8 cellular contexts compared by ENCODE assay signal in the genomic region with DNA sequence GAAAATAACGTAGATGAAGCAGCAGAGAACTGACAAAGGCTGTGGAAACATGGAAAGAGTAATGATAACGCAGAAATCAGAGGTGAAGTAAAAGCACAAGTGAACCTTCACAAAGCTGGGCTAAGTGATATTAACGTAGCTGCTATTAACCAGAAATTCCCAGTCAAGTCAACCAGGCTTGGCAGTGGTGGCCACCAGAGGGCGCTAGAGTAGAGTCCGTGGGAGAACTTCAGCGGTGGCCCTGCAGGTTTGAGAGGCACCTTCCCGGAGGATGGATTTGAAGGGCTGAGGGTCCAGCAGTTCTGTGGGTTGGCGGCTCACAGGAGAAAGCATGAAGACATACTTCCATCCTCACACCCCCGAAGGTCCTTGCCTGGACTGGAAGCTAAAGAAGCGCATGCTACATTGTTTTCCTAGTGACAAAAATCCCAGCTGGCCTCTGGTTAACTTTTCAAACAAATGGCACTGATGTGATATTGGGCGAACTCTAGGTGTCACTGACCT.
DNase-seq lines count a peak whose midpoint lies in the region; ATAC-seq and TF ChIP-seq lines count a peak whose summit lies in the region.

No MANE protein-coding gene starts in this region.

- no peak overlapping the region for H3K4me3 Mint-ChIP-seq in activated T-helper 2 cell treated with anti-CD3 and anti-CD28 coated beads, Interferon-gamma antibody, Interleukin-2, Interleukin-4, amounts not matched to agents 10 μg/mL and 5 μg/mL and 100 μg/mL, durations not matched to agents 14 hours and 24 hours and 36 hours (ENCODE audit: low read depth)
- H3K4me3 Mint-ChIP-seq in nephron: peak overlapping the region in 1 of 3 experiments; percentile 24
- no peak overlapping the region for H3K4me3 Mint-ChIP-seq in stimulated activated memory B cell treated with anti-CD40 and anti-IgM and Interleukin-4, amounts not matched to agents 10 μg/mL and 1 μg/mL and 100 μg/mL, for 72 hours

- peak; percentile 84 for TF ChIP-seq CTCF in GM12801 (IDR thresholded peaks at IDR 0.05; ENCODE audit: extremely low read depth, insufficient read length)
- TF ChIP-seq CTCF in Loucy (conservative IDR thresholded peaks at IDR 0.05; ENCODE audit: low read length): peak; percentile 98
- peak; percentile 89 to 97 (median 90) for TF ChIP-seq CTCF in nephron (IDR thresholded peaks at IDR 0.05; ENCODE audit: unreplicated experiment in 3 of 3)

- peak overlapping the region; percentile 50 for H3K9ac ChIP-seq in Loucy (ENCODE audit: low read depth, low read length, poor library complexity, severe bottlenecking)

- H3F3A ChIP-seq in Loucy (ENCODE audit: low read depth): no peaks in the 10 kb centered on the region

- intact Hi-C loops in activated T-helper 2 cell treated with anti-CD3 and anti-CD28 coated beads, Interferon-gamma antibody, Interleukin-2, Interleukin-4, amounts not matched to agents 10 μg/mL and 5 μg/mL and 100 μg/mL, durations not matched to agents 14 hours and 24 hours and 36 hours (cut with micrococcal nuclease): loop anchor here (1.0 to 10.0 kb wide), 5 partner anchors 58 to 642 kb away; a partner anchor contains a TSS

- peak overlapping the region; percentile 46 for H3K4me2 ChIP-seq in Loucy (ENCODE audit: low read depth, low read length, poor library complexity, severe bottlenecking)

- H3K4me1 ChIP-seq in Loucy (ENCODE audit: insufficient read depth, low read length, poor library complexity, severe bottlenecking): peaks cover 35% of the 10 kb centered on the region

- H3K9me2 ChIP-seq in Loucy (replicated peaks; ENCODE audit: low read depth, low read length): no peaks in the 10 kb centered on the region

- peak overlapping the region; percentile 77 for H2AFZ ChIP-seq in Loucy (ENCODE audit: low read length)

- H3K9me3 Mint-ChIP-seq in activated T-helper 2 cell treated with anti-CD3 and anti-CD28 coated beads, Interferon-gamma antibody, Interleukin-2, Interleukin-4, amounts not matched to agents 10 μg/mL and 5 μg/mL and 100 μg/mL, durations not matched to agents 14 hours and 24 hours and 36 hours: no peaks in the 10 kb centered on the region
- no peaks in the 10 kb centered on the region for H3K9me3 Mint-ChIP-seq in nephron
- no peaks in the 10 kb centered on the region for H3K9me3 Mint-ChIP-seq in stimulated activated memory B cell treated with anti-CD40 and anti-IgM and Interleukin-4, amounts not matched to agents 10 μg/mL and 1 μg/mL and 100 μg/mL, for 72 hours

- no peaks in the 10 kb centered on the region for H3K27me3 ChIP-seq in Loucy (ENCODE audit: insufficient read depth, low read length, poor library complexity, severe bottlenecking)

- H3K4me3 ChIP-seq in Loucy (ENCODE audit: low read length, poor library complexity, severe bottlenecking): no peak overlapping the region

- peaks cover 12% of the 10 kb centered on the region for H3K4me1 Mint-ChIP-seq in activated T-helper 2 cell treated with anti-CD3 and anti-CD28 coated beads, Interferon-gamma antibody, Interleukin-2, Interleukin-4, amounts not matched to agents 10 μg/mL and 5 μg/mL and 100 μg/mL, durations not matched to agents 14 hours and 24 hours and 36 hours (ENCODE audit: low read depth)
- H3K4me1 Mint-ChIP-seq in nephron: peaks cover 37% of the 10 kb centered on the region
- H3K4me1 Mint-ChIP-seq in stimulated activated memory B cell treated with anti-CD40 and anti-IgM and Interleukin-4, amounts not matched to agents 10 μg/mL and 1 μg/mL and 100 μg/mL, for 72 hours: no peaks in the 10 kb centered on the region

- no peaks in the 10 kb centered on the region for H3K36me3 Mint-ChIP-seq in activated T-helper 2 cell treated with anti-CD3 and anti-CD28 coated beads, Interferon-gamma antibody, Interleukin-2, Interleukin-4, amounts not matched to agents 10 μg/mL and 5 μg/mL and 100 μg/mL, durations not matched to agents 14 hours and 24 hours and 36 hours (ENCODE audit: low read depth)
- H3K36me3 Mint-ChIP-seq in nephron (ENCODE audit: low read depth): no peaks in the 10 kb centered on the region
- H3K36me3 Mint-ChIP-seq in stimulated activated memory B cell treated with anti-CD40 and anti-IgM and Interleukin-4, amounts not matched to agents 10 μg/mL and 1 μg/mL and 100 μg/mL, for 72 hours: no peaks in the 10 kb centered on the region

- peaks cover 6% of the 10 kb centered on the region for H3K27me3 Mint-ChIP-seq in activated T-helper 2 cell treated with anti-CD3 and anti-CD28 coated beads, Interferon-gamma antibody, Interleukin-2, Interleukin-4, amounts not matched to agents 10 μg/mL and 5 μg/mL and 100 μg/mL, durations not matched to agents 14 hours and 24 hours and 36 hours (ENCODE audit: low read depth)
- H3K27me3 Mint-ChIP-seq in nephron (ENCODE audit: low read depth): no peaks in the 10 kb centered on the region
- peaks cover 27% of the 10 kb centered on the region for H3K27me3 Mint-ChIP-seq in stimulated activated memory B cell treated with anti-CD40 and anti-IgM and Interleukin-4, amounts not matched to agents 10 μg/mL and 1 μg/mL and 100 μg/mL, for 72 hours

- no peaks in the 10 kb centered on the region for H4K20me1 ChIP-seq in Loucy (ENCODE audit: insufficient read depth, low read length, poor library complexity, severe bottlenecking)

- H3K9me3 ChIP-seq in Loucy (ENCODE audit: insufficient read depth, low read depth, low read length): no peaks in the 10 kb centered on the region

- H3K79me2 ChIP-seq in Loucy (ENCODE audit: insufficient read depth, low read length): no peaks in the 10 kb centered on the region

- DNase-seq in RPMI8226: peak; percentile 92
- peak; percentile 71 for DNase-seq in activated T-helper 2 cell treated with anti-CD3 and anti-CD28 coated beads, Interferon-gamma antibody, Interleukin-2, Interleukin-4, amounts not matched to agents 10 μg/mL and 5 μg/mL and 100 μg/mL, durations not matched to agents 14 hours and 24 hours and 36 hours (ENCODE audit: low spot score)
- peak; percentile 87 for DNase-seq in fibroblast of peridontal ligament (ENCODE audit: extremely low read depth)

- ATAC-seq in stimulated activated memory B cell treated with anti-CD40 and anti-IgM and Interleukin-4, amounts not matched to agents 10 μg/mL and 1 μg/mL and 100 μg/mL, for 72 hours: peak; percentile 67
- ATAC-seq in HG03045 (IDR thresholded peaks at IDR 0.05; ENCODE audit: unreplicated experiment): no peak

- H3K36me3 ChIP-seq in Loucy (ENCODE audit: insufficient read depth, low read length): no peaks in the 10 kb centered on the region

- no peak overlapping the region for H3K27ac Mint-ChIP-seq in activated T-helper 2 cell treated with anti-CD3 and anti-CD28 coated beads, Interferon-gamma antibody, Interleukin-2, Interleukin-4, amounts not matched to agents 10 μg/mL and 5 μg/mL and 100 μg/mL, durations not matched to agents 14 hours and 24 hours and 36 hours
- peak overlapping the region; percentile 96 to 98 (median 97) for H3K27ac Mint-ChIP-seq in nephron
- no peak overlapping the region for H3K27ac Mint-ChIP-seq in stimulated activated memory B cell treated with anti-CD40 and anti-IgM and Interleukin-4, amounts not matched to agents 10 μg/mL and 1 μg/mL and 100 μg/mL, for 72 hours

Comparison
In these comparisons a context has a peak if more than half of its experiments do, and no peak if none do; other contexts are left out.
1. H3K27ac Mint-ChIP-seq: peak in nephron (3 of 3); none in activated T-helper 2 cell treated with anti-CD3 and anti-CD28 coated beads, Interferon-gamma antibody, Interleukin-2, Interleukin-4, amounts not matched to agents 10 μg/mL and 5 μg/mL and 100 μg/mL, durations not matched to agents 14 hours and 24 hours and 36 hours (single experiment) and stimulated activated memory B cell treated with anti-CD40 and anti-IgM and Interleukin-4, amounts not matched to agents 10 μg/mL and 1 μg/mL and 100 μg/mL, for 72 hours (single experiment).
2. Peak in every context shown above with its lines, with median percentiles within 50 percentile points of each other: CTCF ChIP-seq and DNase-seq.